25 cellular contexts compared by ENCODE assay signal in genomic region chr9:14396171-14396570, GRCh38.
A peak's percentile ranks its signal among the peaks of the same experiment; 100 is the strongest.
DNase-seq lines count a peak whose midpoint lies in the region; TF ChIP-seq lines count a peak whose summit lies in the region.
"Had no signal": no experiment of that assay in that cellular context is flagged by ENCODE, and none has a peak within 500 bp of the region (broad histone marks: within the 10 kb centered on the region; RNA-seq: fewer than 3 reads in every experiment).

No MANE protein-coding gene starts in this region.

- peak; percentile 52 for DNase-seq in NCI-H1694 treated with DMSO at 0.1 percent for 48 hours (lab: John Stamatoyannopoulos, UW)
- no peak for DNase-seq in NCI-H1694 (lab: John Stamatoyannopoulos, UW)
- no peak for DNase-seq in SHP77 treated with DMSO at 0.1 percent for 48 hours (lab: John Stamatoyannopoulos, UW)
- no peak for DNase-seq in foreskin fibroblast
- DNase-seq in mesenteric fat pad (ENCODE audit: low spot score): no peak
- DNase-seq: activated CD4-positive, alpha-beta T cell treated with anti-CD3 and anti-CD28 coated beads for 36 hours; activated CD8-positive, alpha-beta memory T cell treated with anti-CD3 and anti-CD28 coated beads, Interleukin-2, amount 50 U/mL, for 48 hours; activated CD8-positive, alpha-beta T cell treated with anti-CD3 and anti-CD28 coated beads for 36 hours; activated naive CD4-positive, alpha-beta T cell treated with anti-CD3 and anti-CD28 coated beads for 36 hours; colonic mucosa; effector memory CD4-positive, alpha-beta T cell; Kasumi-1; kidney glomerular epithelial cell; NCI-H1417 treated with DMSO at 0.1 percent for 48 hours; NCI-H2081 treated with DMSO at 0.1 percent for 48 hours; stimulated activated naive B cell treated with anti-CD40 and anti-IgM and Interleukin-4, amounts not matched to agents 10 μg/mL and 1 μg/mL and 100 μg/mL, for 72 hours; T-helper 9 cell had no signal

- H3K9ac ChIP-seq in skeletal muscle tissue (ENCODE audit: low read depth in 1 of 3, low read length in 3 of 3): peak overlapping the region; percentile 57 to 65 (median 64)

- peak overlapping the region; percentile 42 to 49 (median 44) for H3K4me3 ChIP-seq in skeletal muscle tissue (ENCODE audit: low read length in 3 of 3)
- no peak overlapping the region for H3K4me3 ChIP-seq in foreskin fibroblast (ENCODE audit: low read depth in 1 of 2, low read length in 2 of 2)
- H3K4me3 ChIP-seq: breast epithelium, colonic mucosa, SJSA1, suprapubic skin had no signal

- TF ChIP-seq CTCF in foreskin fibroblast (IDR thresholded peaks at IDR 0.05; ENCODE audit: low read depth, low read length): no peak

- no peaks in the 10 kb centered on the region for H3K36me3 ChIP-seq in skeletal muscle tissue (ENCODE audit: control insufficient read depth in 3 of 3, insufficient read depth in 3 of 3, low read length in 3 of 3)
- H3K36me3 ChIP-seq: breast epithelium, colonic mucosa, neutrophil, SJSA1, suprapubic skin had no signal

- H3K4me1 ChIP-seq in skeletal muscle tissue (ENCODE audit: control insufficient read depth in 3 of 3, insufficient read depth in 3 of 3, low read length in 3 of 3): peaks cover 2 to 26% (median 8%) of the 10 kb centered on the region in 3 donors
- H3K4me1 ChIP-seq: breast epithelium, colonic mucosa had no signal

- H3K27me3 ChIP-seq in layer of hippocampus (ENCODE audit: control insufficient read depth, insufficient read depth, low read length) (no peaks in the 10 kb centered on the region), skeletal muscle tissue (ENCODE audit: control insufficient read depth in 3 of 3, insufficient read depth in 3 of 3, low read length in 3 of 3) (no peaks in the 10 kb centered on the region)
- H3K27me3 ChIP-seq: breast epithelium, colonic mucosa, neutrophil, SJSA1, suprapubic skin had no signal

- H3K27ac ChIP-seq in cingulate gyrus (ENCODE audit: low read depth, low read length) (peak overlapping the region; percentile 75), layer of hippocampus (ENCODE audit: low read depth, low read length) (peak overlapping the region; percentile 42), skeletal muscle tissue (ENCODE audit: low read depth, low read length) (peak overlapping the region; percentile 80)
- H3K27ac ChIP-seq: breast epithelium, colonic mucosa, epithelial cell of prostate, neutrophil, SJSA1, suprapubic skin had no signal

- no peaks in the 10 kb centered on the region for H3K9me3 ChIP-seq in skeletal muscle tissue (ENCODE audit: control insufficient read depth in 3 of 3, low read length in 3 of 3)
- H3K9me3 ChIP-seq: colonic mucosa, neutrophil, SJSA1 had no signal

Comparison
In these comparisons a context has a peak if more than half of its experiments do, and no peak if none do; other contexts are left out.
1. H3K4me3 ChIP-seq: peak in skeletal muscle tissue (3 of 3); none in foreskin fibroblast (0 of 2).
2. Peak in every context shown above with its lines, with median percentiles within 50 percentile points of each other: H3K27ac ChIP-seq.